20 cellular contexts compared by ENCODE assay signal in the genomic region with DNA sequence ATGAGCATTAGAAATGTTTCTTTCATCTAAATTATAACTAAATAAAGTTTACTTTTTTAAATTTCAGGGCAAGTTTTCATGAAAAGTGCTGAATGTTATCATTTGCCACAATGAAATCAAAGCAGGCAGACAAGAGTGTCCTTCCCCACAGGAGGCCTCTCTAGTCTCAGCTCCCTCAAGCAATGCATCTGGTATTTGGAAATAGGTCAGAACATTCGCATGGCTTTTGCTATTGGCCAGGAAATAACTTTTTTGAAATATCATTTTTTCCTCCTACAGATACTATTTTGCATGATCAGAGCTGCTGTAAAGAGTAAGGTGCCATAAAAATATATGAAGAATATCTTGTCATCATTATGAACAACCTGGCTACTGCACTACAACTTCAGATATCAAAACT. TPM values are rescaled to one million over a fixed set of nuclear protein-coding genes. Genes with fewer than 3 reads are reported as not detected.
DNase-seq lines count a peak whose midpoint lies in the region; ATAC-seq and TF ChIP-seq lines count a peak whose summit lies in the region.
"Had no signal": no experiment of that assay in that cellular context is flagged by ENCODE, and none has a peak within 500 bp of the region (broad histone marks: within the 10 kb centered on the region; RNA-seq: fewer than 3 reads in every experiment).

No MANE protein-coding gene starts in this region.

- H3K4me3 Mint-ChIP-seq in T-helper 17 cell: no peak overlapping the region
- H3K4me3 Mint-ChIP-seq: B cell; CD4-positive, CD25-positive, alpha-beta regulatory T cell; CD8-positive, alpha-beta T cell had no signal

- no peaks in the 10 kb centered on the region for H3K27me3 ChIP-seq in adipocyte (replicated peaks; ENCODE audit: control insufficient read depth, insufficient read depth, low read length)
- H3K27me3 ChIP-seq: BLaER1 had no signal

- DNase-seq in adipocyte (ENCODE audit: low read depth): peak; percentile 77
- DNase-seq in choroid plexus epithelial cell (ENCODE audit: low read depth): peak; percentile 85
- DNase-seq in fibroblast of peridontal ligament (ENCODE audit: extremely low read depth): peak; percentile 31
- DNase-seq in retina: peak; percentile 11
- DNase-seq in SW480 (ENCODE audit: low spot score): no peak
- no peak for DNase-seq in NK-92 (lab: John Stamatoyannopoulos, UW; ENCODE audit: unreplicated experiment)
- DNase-seq in T-helper 17 cell: no peak
- DNase-seq: Caco-2; CD4-positive, CD25-positive, alpha-beta regulatory T cell; CD8-positive, alpha-beta T cell; DMS153; DMS79; EL; GF-D8; GM23248; H7; HCEC 1CT had no signal

- peaks cover 2% of the 10 kb centered on the region for H3K36me3 Mint-ChIP-seq in T-helper 17 cell (ENCODE audit: low read depth)
- H3K36me3 Mint-ChIP-seq: CD4-positive, CD25-positive, alpha-beta regulatory T cell; CD8-positive, alpha-beta T cell had no signal

- H3K4me1 Mint-ChIP-seq in T-helper 17 cell: peaks cover 3% of the 10 kb centered on the region
- H3K4me1 Mint-ChIP-seq: B cell; CD4-positive, CD25-positive, alpha-beta regulatory T cell had no signal

- peaks cover 17% of the 10 kb centered on the region for H3K27me3 Mint-ChIP-seq in T-helper 17 cell

- H3K4me3 ChIP-seq in adipocyte (ENCODE audit: low read length): no peak overlapping the region
- H3K4me3 ChIP-seq in choroid plexus epithelial cell (ENCODE audit: low read depth, low read length): no peak overlapping the region
- H3K4me3 ChIP-seq: BLaER1, GM23248 had no signal

- no peaks in the 10 kb centered on the region for H3K9me3 ChIP-seq in adipocyte (ENCODE audit: control insufficient read depth, low read length)
- no peaks in the 10 kb centered on the region for H3K9me3 ChIP-seq in T-helper 17 cell (ENCODE audit: control insufficient read depth, low read length, poor library complexity, severe bottlenecking)
- H3K9me3 ChIP-seq: BLaER1, Caco-2 had no signal

- H3K36me3 ChIP-seq in adipocyte (ENCODE audit: control insufficient read depth, insufficient read depth, low read length, severe bottlenecking): no peaks in the 10 kb centered on the region
- H3K36me3 ChIP-seq: BLaER1 had no signal

- peak; percentile 17 for TF ChIP-seq CTCF in choroid plexus epithelial cell (conservative IDR thresholded peaks at IDR 0.05; ENCODE audit: low read depth, low read length)

- H3K4me1 ChIP-seq in adipocyte (ENCODE audit: control insufficient read depth, insufficient read depth, low read length): peaks cover 3% of the 10 kb centered on the region
- H3K4me1 ChIP-seq: BLaER1, Caco-2 had no signal

- ATAC-seq in HG03378 (IDR thresholded peaks at IDR 0.05; ENCODE audit: unreplicated experiment) (no peak), T-helper 17 cell (no peak)
- ATAC-seq: CD8-positive, alpha-beta T cell had no signal

- H3K9ac ChIP-seq in adipocyte (ENCODE audit: low read length): no peak overlapping the region
- H3K9ac ChIP-seq: BLaER1, GM23248 had no signal

- no peak overlapping the region for H3K27ac Mint-ChIP-seq in T-helper 17 cell
- H3K27ac Mint-ChIP-seq: B cell; CD4-positive, CD25-positive, alpha-beta regulatory T cell; CD8-positive, alpha-beta T cell had no signal

RNA-seq across cellular contexts. Expression of gene MAD2L1, which starts 41.1 kb away (rescaled TPM):
- 1 to 10 TPM; 6.1 to 6.5 TPM for total RNA-seq in T-helper 17 cell

Comparison
In these comparisons a context has a peak if more than half of its experiments do, and no peak if none do; other contexts are left out.
1. DNase-seq: peak in adipocyte (single experiment), choroid plexus epithelial cell (single experiment), fibroblast of peridontal ligament (single experiment) and retina (single experiment); none in SW480 (single experiment), NK-92 (single experiment) and T-helper 17 cell (0 of 3).